In the genomic region with DNA sequence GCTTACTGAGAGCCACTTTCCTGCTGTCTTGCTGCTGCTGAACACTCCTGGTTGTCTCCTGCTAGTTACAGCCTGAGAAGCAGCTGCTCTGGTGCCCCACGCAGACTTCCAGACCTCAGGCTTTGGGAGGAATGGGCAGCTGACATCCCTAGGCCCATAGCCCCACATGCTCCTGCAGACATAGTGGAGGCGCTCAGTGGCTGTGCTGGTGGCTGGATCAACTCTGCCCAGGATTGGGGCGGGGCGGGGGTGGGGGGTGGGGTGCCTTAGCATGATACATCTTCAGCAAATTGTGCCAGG, we compare ENCODE assay signal across 18 cellular contexts.
DNase-seq lines count a peak whose midpoint lies in the region; ATAC-seq and TF ChIP-seq lines count a peak whose summit lies in the region.
"Had no signal": no experiment of that assay in that cellular context is flagged by ENCODE, and none has a peak within 500 bp of the region (broad histone marks: within the 10 kb centered on the region; RNA-seq: fewer than 3 reads in every experiment).

No MANE protein-coding gene starts in this region.

- H3K4me3 ChIP-seq in Loucy (ENCODE audit: low read length, poor library complexity, severe bottlenecking) (no peak overlapping the region), brain microvascular endothelial cell (ENCODE audit: low read depth, low read length) (no peak overlapping the region), ovary (no peak overlapping the region), tibial artery (peak overlapping the region; percentile 59 to 61), prostate gland (no peak overlapping the region)
- H3K4me3 ChIP-seq: SJSA1 had no signal

- no peak overlapping the region for H3K4me3 Mint-ChIP-seq in stimulated activated naive CD8-positive, alpha-beta T cell treated with anti-CD3 and anti-CD28 coated beads, Interleukin-15, amount 100 ng/mL, for 72 hours
- H3K4me3 Mint-ChIP-seq: activated CD4-positive, alpha-beta T cell treated with anti-CD3 and anti-CD28 coated beads for 36 hours; dendritic cell treated with granulocyte-macrophage colony-stimulating factor and Interleukin-4, amounts not matched to agents 40 ng/mL and 50 ng/mL, for 4 days; H9 had no signal

- no peaks in the 10 kb centered on the region for H4K20me1 ChIP-seq in Loucy (ENCODE audit: insufficient read depth, low read length, poor library complexity, severe bottlenecking)

- H3K9me2 ChIP-seq in Loucy (replicated peaks; ENCODE audit: low read depth, low read length) = no peaks in the 10 kb centered on the region

- H3K27ac Mint-ChIP-seq in stimulated activated naive CD8-positive, alpha-beta T cell treated with anti-CD3 and anti-CD28 coated beads, Interleukin-15, amount 100 ng/mL, for 72 hours = no peak overlapping the region
- H3K27ac Mint-ChIP-seq: activated CD4-positive, alpha-beta T cell treated with anti-CD3 and anti-CD28 coated beads for 36 hours; dendritic cell treated with granulocyte-macrophage colony-stimulating factor and Interleukin-4, amounts not matched to agents 40 ng/mL and 50 ng/mL, for 4 days had no signal

- H3K27ac ChIP-seq in brain microvascular endothelial cell = peak overlapping the region; percentile 10
- peak overlapping the region; percentile 43 to 92 for H3K27ac ChIP-seq in ovary
- peak overlapping the region; percentile 91 to 93 for H3K27ac ChIP-seq in tibial artery
- peak overlapping the region in 1 of 2 donors; percentile 83 for H3K27ac ChIP-seq in prostate gland
- H3K27ac ChIP-seq: SJSA1 had no signal

- WGBS in ovary, 3 donors = 82 to 93% (median 90%) methylated on average over 4 of the region's 4 CpGs
- 90% methylated on average over 4 of the region's 4 CpGs for WGBS in prostate gland

- in situ Hi-C loops in brain microvascular endothelial cell (cut with HindIII; ENCODE audit: low pct_ligation_motif_present, low sequenced_read_pairs) = loop anchor here (25.0 kb wide), 1 partner anchor 217 kb away; no protein-coding TSS in a partner anchor

- H3K4me1 Mint-ChIP-seq in stimulated activated naive CD8-positive, alpha-beta T cell treated with anti-CD3 and anti-CD28 coated beads, Interleukin-15, amount 100 ng/mL, for 72 hours = peaks cover 18% of the 10 kb centered on the region

- H3K9me3 Mint-ChIP-seq in stimulated activated naive CD8-positive, alpha-beta T cell treated with anti-CD3 and anti-CD28 coated beads, Interleukin-15, amount 100 ng/mL, for 72 hours = no peaks in the 10 kb centered on the region
- H3K9me3 Mint-ChIP-seq: dendritic cell treated with granulocyte-macrophage colony-stimulating factor and Interleukin-4, amounts not matched to agents 40 ng/mL and 50 ng/mL, for 4 days; H9 had no signal

- no peak for ATAC-seq in stimulated activated naive CD8-positive, alpha-beta T cell treated with anti-CD3 and anti-CD28 coated beads, Interleukin-15, amount 100 ng/mL, for 72 hours

- H3K36me3 ChIP-seq in Loucy (ENCODE audit: insufficient read depth, low read length) (no peaks in the 10 kb centered on the region), brain microvascular endothelial cell (replicated peaks) (peaks cover 4% of the 10 kb centered on the region), ovary (no peaks in the 10 kb centered on the region), tibial artery (no peaks in the 10 kb centered on the region), prostate gland (no peaks in the 10 kb centered on the region)
- H3K36me3 ChIP-seq: SJSA1 had no signal

- H2AFZ ChIP-seq in Loucy (ENCODE audit: low read length) = no peak overlapping the region

- H3K9me3 ChIP-seq in Loucy (ENCODE audit: insufficient read depth, low read depth, low read length) (no peaks in the 10 kb centered on the region), ovary (no peaks in the 10 kb centered on the region), tibial artery (no peaks in the 10 kb centered on the region), prostate gland (no peaks in the 10 kb centered on the region)
- H3K9me3 ChIP-seq: SJSA1 had no signal

- H3K79me2 ChIP-seq in Loucy (ENCODE audit: insufficient read depth, low read length) = peaks cover 54% of the 10 kb centered on the region

- H3F3A ChIP-seq in Loucy (ENCODE audit: low read depth) = no peaks in the 10 kb centered on the region

- TF ChIP-seq CTCF in Loucy (conservative IDR thresholded peaks at IDR 0.05; ENCODE audit: low read length) = no peak
- TF ChIP-seq CTCF in brain microvascular endothelial cell (IDR thresholded peaks at IDR 0.05; ENCODE audit: low read depth, low read length, missing control alignments) = no peak
- no peak for TF ChIP-seq CTCF in ovary (IDR thresholded peaks at IDR 0.05)
- TF ChIP-seq CTCF in tibial artery (IDR thresholded peaks at IDR 0.05) = no peak
- TF ChIP-seq CTCF in prostate gland (IDR thresholded peaks at IDR 0.05) = no peak

- no peaks in the 10 kb centered on the region for H3K27me3 Mint-ChIP-seq in stimulated activated naive CD8-positive, alpha-beta T cell treated with anti-CD3 and anti-CD28 coated beads, Interleukin-15, amount 100 ng/mL, for 72 hours
- H3K27me3 Mint-ChIP-seq: activated CD4-positive, alpha-beta T cell treated with anti-CD3 and anti-CD28 coated beads for 36 hours; dendritic cell treated with granulocyte-macrophage colony-stimulating factor and Interleukin-4, amounts not matched to agents 40 ng/mL and 50 ng/mL, for 4 days had no signal

- TF ChIP-seq POLR2A in ovary (IDR thresholded peaks at IDR 0.05) (no peak), prostate gland (IDR thresholded peaks at IDR 0.05) (no peak)

- no peak overlapping the region for H3K4me2 ChIP-seq in Loucy (ENCODE audit: low read depth, low read length, poor library complexity, severe bottlenecking)

- H3K4me1 ChIP-seq in Loucy (ENCODE audit: insufficient read depth, low read length, poor library complexity, severe bottlenecking) (peaks cover 47% of the 10 kb centered on the region), ovary (ENCODE audit: insufficient read depth) (peaks cover 50% of the 10 kb centered on the region), tibial artery (peaks cover 6 to 95% (median 91%) of the 10 kb centered on the region in 4 donors), prostate gland (replicated peaks) (peaks cover 11% of the 10 kb centered on the region)

- peak overlapping the region; percentile 4 for H3K9ac ChIP-seq in Loucy (ENCODE audit: low read depth, low read length, poor library complexity, severe bottlenecking)

- DNase-seq in brain microvascular endothelial cell (no peak), ovary (no peak), tibial artery (no peak), prostate gland (ENCODE audit: low spot score) (no peak), AG08395 (ENCODE audit: low spot score) (no peak)
- DNase-seq in stimulated activated naive CD8-positive, alpha-beta T cell treated with anti-CD3 and anti-CD28 coated beads, Interleukin-15, amount 100 ng/mL, for 72 hours = no peak
- DNase-seq: activated CD4-positive, alpha-beta T cell treated with anti-CD3 and anti-CD28 coated beads for 36 hours; activated CD8-positive, alpha-beta memory T cell treated with anti-CD3 and anti-CD28 coated beads, Interleukin-2, amount 50 U/mL, for 4 hours; C1 segment of cervical spinal cord; H9; head of caudate nucleus; midbrain; NCI-H1694; NCI-H446 treated with DMSO at 0.1 percent for 48 hours; stimulated activated naive CD4-positive, alpha-beta T cell treated with Interleukin-2 at 50 U/mL for 16 hours had no signal

- no peak for TF ChIP-seq EP300 in ovary (IDR thresholded peaks at IDR 0.05)

- no peaks in the 10 kb centered on the region for H3K27me3 ChIP-seq in Loucy (ENCODE audit: insufficient read depth, low read length, poor library complexity, severe bottlenecking)
- H3K27me3 ChIP-seq in brain microvascular endothelial cell (replicated peaks) = no peaks in the 10 kb centered on the region
- H3K27me3 ChIP-seq in ovary = no peaks in the 10 kb centered on the region
- no peaks in the 10 kb centered on the region for H3K27me3 ChIP-seq in tibial artery
- H3K27me3 ChIP-seq in prostate gland (replicated peaks; ENCODE audit: insufficient read depth) = no peaks in the 10 kb centered on the region
- H3K27me3 ChIP-seq: SJSA1 had no signal

- intact Hi-C loops in ovary (cut with DNase I) = loop anchor here in 1 of 4 donors (10.0 kb wide), 1 partner anchor 159 kb away; no protein-coding TSS in a partner anchor
- intact Hi-C loops in tibial artery (cut with DNase I; ENCODE audit: low total_unique reads) = no loop called here
- intact Hi-C loops in prostate gland (cut with DNase I) = no loop called here

Comparison
In these comparisons a context has a peak if more than half of its experiments do, and no peak if none do; other contexts are left out.
1. H3K4me3 ChIP-seq: peak in tibial artery (2 of 2); none in Loucy (single experiment), brain microvascular endothelial cell (single experiment), ovary (single experiment) and prostate gland (0 of 2).